Comparison of ENCODE assay signal across 1 cellular context in genomic region chr12:82964446-82964845, GRCh38.
TF ChIP-seq lines count a peak whose summit lies in the region.

No MANE protein-coding gene starts in this region.

TF ChIP-seq in HEK293, 187 proteins besides CTCF, POLR2A, EP300 and RAD21:
- TF ChIP-seq ZBTB44 (tag by site-specific recombination; IDR thresholded peaks at IDR 0.05) (peak; percentile 90), ZNF292 (tag by site-specific recombination; IDR thresholded peaks at IDR 0.05; ENCODE audit: borderline replicate concordance, low read depth) (no peak), ZNF843 (tag by site-specific recombination; IDR thresholded peaks at IDR 0.05) (no peak), FEZF1 (tag by site-specific recombination; IDR thresholded peaks at IDR 0.05) (peak; percentile 74), PRDM1 (tag by site-specific recombination; IDR thresholded peaks at IDR 0.05) (peak; percentile 60), ZNF664 (tag by site-specific recombination; IDR thresholded peaks at IDR 0.05) (peak; percentile 21; the same call in 1 of the 2 replicates)
- TF ChIP-seq, protein P1, sequence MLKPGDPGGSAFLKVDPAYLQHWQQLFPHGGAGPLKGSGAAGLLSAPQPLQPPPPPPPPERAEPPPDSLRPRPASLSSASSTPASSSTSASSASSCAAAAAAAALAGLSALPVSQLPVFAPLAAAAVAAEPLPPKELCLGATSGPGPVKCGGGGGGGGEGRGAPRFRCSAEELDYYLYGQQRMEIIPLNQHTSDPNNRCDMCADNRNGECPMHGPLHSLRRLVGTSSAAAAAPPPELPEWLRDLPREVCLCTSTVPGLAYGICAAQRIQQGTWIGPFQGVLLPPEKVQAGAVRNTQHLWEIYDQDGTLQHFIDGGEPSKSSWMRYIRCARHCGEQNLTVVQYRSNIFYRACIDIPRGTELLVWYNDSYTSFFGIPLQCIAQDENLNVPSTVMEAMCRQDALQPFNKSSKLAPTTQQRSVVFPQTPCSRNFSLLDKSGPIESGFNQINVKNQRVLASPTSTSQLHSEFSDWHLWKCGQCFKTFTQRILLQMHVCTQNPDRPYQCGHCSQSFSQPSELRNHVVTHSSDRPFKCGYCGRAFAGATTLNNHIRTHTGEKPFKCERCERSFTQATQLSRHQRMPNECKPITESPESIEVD (tag by site-specific recombination; IDR thresholded peaks at IDR 0.05): peak; percentile 5; the same call in 1 of the 2 replicates
